ENCODE assay signal across 19 cellular contexts in genomic region chr7:55273186-55273980, GRCh38.
"Had no signal": no experiment of that assay in that cellular context is flagged by ENCODE, and none has a peak within 500 bp of the region (broad histone marks: within the 10 kb centered on the region; RNA-seq: fewer than 3 reads in every experiment).

No MANE protein-coding gene starts in this region.

- H3K27ac ChIP-seq: SJSA1, SK-N-MC had no signal

- H3K27me3 ChIP-seq: MG63, SJSA1 had no signal

- H3K4me3 ChIP-seq: MG63, SJSA1, SK-N-MC had no signal

- H3K9me3 ChIP-seq: MG63, SJSA1 had no signal

- DNase-seq: Karpas-422, KG1, MG63, NCI-H1092, NCI-H1105 treated with DMSO at 0.1 percent for 48 hours, NCI-H1417 treated with DMSO at 0.1 percent for 48 hours, NCI-H146, NCI-H1694 treated with DMSO at 0.1 percent for 48 hours, NCI-H1930, NCI-H2081, NCI-H2107, NCI-H2227 treated with DMSO at 0.1 percent for 48 hours, NCI-H524, NCI-H69, NCI-H774, Right ventricle myocardium superior, SIG-M5 had no signal

- H3K4me1 ChIP-seq: SJSA1 had no signal

- H3K36me3 ChIP-seq: MG63, SJSA1 had no signal
